In genomic region chr3:23071758-23072157, GRCh38 we compare ENCODE assay signal across 9 cellular contexts.
A peak's percentile ranks its signal among the peaks of the same experiment; 100 is the strongest.
DNase-seq lines count a peak whose midpoint lies in the region; ATAC-seq and TF ChIP-seq lines count a peak whose summit lies in the region.
"Had no signal": no experiment of that assay in that cellular context is flagged by ENCODE, and none has a peak within 500 bp of the region (broad histone marks: within the 10 kb centered on the region; RNA-seq: fewer than 3 reads in every experiment).

No MANE protein-coding gene starts in this region.

- H3K27me3 Mint-ChIP-seq in nephron (ENCODE audit: low read depth) = no peaks in the 10 kb centered on the region

- peak; percentile 77 for DNase-seq in NOMO-1 treated with DMSO at 0.1 percent for 48 hours (lab: John Stamatoyannopoulos, UW; ENCODE audit: unreplicated experiment)
- no peak for DNase-seq in NCI-H510A (lab: John Stamatoyannopoulos, UW)
- no peak for DNase-seq in stimulated activated CD4-positive, alpha-beta T cell treated with anti-CD3 and anti-CD28 coated beads, Interleukin-1b, Interleukin-23, amount 100 ng/mL, for 48 hours
- DNase-seq in NCI-H187 treated with DMSO at 0.1 percent for 48 hours (lab: John Stamatoyannopoulos, UW) = no peak
- no peak for DNase-seq in activated CD4-positive, alpha-beta T cell treated with anti-CD3 and anti-CD28 coated beads for 4 hours

- no peaks in the 10 kb centered on the region for H3K36me3 Mint-ChIP-seq in nephron (ENCODE audit: low read depth)

- H3K27ac Mint-ChIP-seq in nephron = peak overlapping the region in 2 of 3 experiments; percentile 0 to 60

- ATAC-seq in GM18907 (IDR thresholded peaks at IDR 0.05; ENCODE audit: unreplicated experiment) (peak; percentile 71), HG02840 (IDR thresholded peaks at IDR 0.05; ENCODE audit: low FRiP score, unreplicated experiment) (peak; percentile 64)
- ATAC-seq: SK-N-SH treated with all-trans-retinoic acid at 6 μM for 48 hours had no signal

- H3K4me3 Mint-ChIP-seq in nephron = peak overlapping the region in 1 of 3 experiments; percentile 26

- no peaks in the 10 kb centered on the region for H3K9me3 Mint-ChIP-seq in nephron

- H3K4me1 Mint-ChIP-seq in nephron = peaks cover 34% of the 10 kb centered on the region

- no peak for TF ChIP-seq CTCF in nephron (IDR thresholded peaks at IDR 0.05; ENCODE audit: unreplicated experiment in 3 of 3)
